In the genomic region with DNA sequence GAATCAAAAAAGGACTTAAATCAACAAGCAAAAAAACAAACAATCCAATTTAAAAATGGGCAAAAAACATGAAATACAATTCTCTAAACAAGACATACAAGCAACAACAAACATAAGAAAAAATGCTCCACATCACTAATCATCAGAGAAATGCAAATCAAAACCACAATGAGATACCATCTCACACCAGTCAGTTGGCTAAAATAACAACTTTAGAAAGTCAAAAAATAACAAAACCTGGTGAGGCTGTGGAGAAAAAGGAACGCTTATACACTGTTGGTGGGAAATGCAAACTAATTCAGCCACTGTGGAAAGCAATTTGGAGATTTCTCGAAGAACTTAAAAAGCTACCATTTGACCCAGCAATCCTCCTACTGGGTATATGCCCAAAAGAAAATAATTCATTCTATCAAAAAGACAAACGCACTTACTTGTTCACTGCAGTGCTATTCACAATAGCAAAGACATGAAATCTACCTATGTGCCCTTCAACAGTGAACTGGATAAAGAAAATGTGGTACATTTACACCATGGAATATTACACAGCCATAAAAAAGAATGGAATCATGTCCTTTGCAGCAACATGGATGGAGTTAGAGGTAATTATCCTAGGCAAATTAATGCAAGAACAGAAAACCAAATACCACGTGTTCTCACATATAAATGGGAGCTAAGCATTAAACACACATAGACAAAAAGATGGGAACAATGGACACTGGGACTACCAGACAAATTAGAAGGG, we compare ENCODE assay signal across 16 cellular contexts. TPM values are rescaled to one million over a fixed set of nuclear protein-coding genes. Genes with fewer than 3 reads are reported as not detected.
"Had no signal": no experiment of that assay in that cellular context is flagged by ENCODE, and none has a peak within 500 bp of the region (broad histone marks: within the 10 kb centered on the region; RNA-seq: fewer than 3 reads in every experiment).

No MANE protein-coding gene starts in this region.

- H3K9me3 ChIP-seq: adrenal gland had no signal

- FAIRE-seq: small intestine had no signal

- H3K36me3 ChIP-seq: adrenal gland had no signal

- H3K4me3 ChIP-seq: adrenal gland had no signal

- DNase-seq: activated B cell treated with CpG ODN at 0.5 μM for 24 hours; activated CD4-positive, alpha-beta memory T cell treated with anti-CD3 and anti-CD28 coated beads for 36 hours; activated CD4-positive, alpha-beta T cell treated with anti-CD3 and anti-CD28 coated beads for 4 hours; activated gamma-delta T cell treated with Interleukin-2 at 50 U/mL for 16 hours; activated T-cell treated with anti-CD3 and anti-CD28 coated beads for 4 hours; adrenal gland; caudate nucleus; effector memory CD8-positive, alpha-beta T cell; foreskin fibroblast; right cardiac atrium; small intestine; stimulated activated CD4-positive, alpha-beta T cell treated with anti-CD3 and anti-CD28 coated beads, Interleukin-4, amount 100 ng/mL, for 1 hour; stimulated activated naive CD8-positive, alpha-beta T cell treated with anti-CD3 and anti-CD28 coated beads, Interleukin-15, amount 100 ng/mL, for 72 hours; trophoblast cell had no signal

- H3K27ac ChIP-seq: adrenal gland had no signal

- H3K27me3 ChIP-seq: adrenal gland had no signal

- ATAC-seq: activated naive CD4-positive, alpha-beta T cell treated with anti-CD3 and anti-CD28 coated beads, Interleukin-2, amount 50 U/mL, for 72 hours; effector memory CD8-positive, alpha-beta T cell; right cardiac atrium; stimulated activated naive CD8-positive, alpha-beta T cell treated with anti-CD3 and anti-CD28 coated beads, Interleukin-15, amount 100 ng/mL, for 72 hours had no signal

- H3K4me1 ChIP-seq: adrenal gland had no signal

RNA-seq across cellular contexts. Expression of gene PRKD1, which starts 26.9 kb away (rescaled TPM):
- total RNA-seq: activated CD4-positive, alpha-beta memory T cell treated with anti-CD3 and anti-CD28 coated beads for 36 hours; activated naive CD4-positive, alpha-beta T cell treated with anti-CD3 and anti-CD28 coated beads, Interleukin-2, amount 50 U/mL, for 72 hours; mononuclear cell had no signal
